29 cellular contexts compared by ENCODE assay signal in genomic region chr6:159838020-159838744, GRCh38. TPM values are rescaled to one million over a fixed set of nuclear protein-coding genes. Genes with fewer than 3 reads are reported as not detected.
"Had no signal": no experiment of that assay in that cellular context is flagged by ENCODE, and none has a peak within 500 bp of the region (broad histone marks: within the 10 kb centered on the region; RNA-seq: fewer than 3 reads in every experiment).

No MANE protein-coding gene starts in this region.

- DNase-seq: effector CD4-positive, alpha-beta T cell; heart left ventricle; hippocampal formation; kidney; left cardiac atrium; nucleus accumbens; ovary; sigmoid colon; stimulated activated CD4-positive, alpha-beta T cell treated with anti-CD3 and anti-CD28 coated beads, Interleukin-2, amount 100 ng/mL, for 24 hours; stimulated activated naive CD4-positive, alpha-beta T cell; stomach; substantia nigra; transverse colon had no signal

- H3K9ac ChIP-seq: neural progenitor cell had no signal

- ATAC-seq: heart left ventricle; natural killer cell treated with Interleukin-12 subunit alpha and Interleukin-12 subunit beta and Interleukin-15 and Interleukin-18, amount 100 ng/mL, for 72 hours had no signal

- H3K27me3 ChIP-seq: heart left ventricle, neural progenitor cell, ovary, right atrium auricular region, transverse colon had no signal

- H3K27ac ChIP-seq: neural progenitor cell, ovary, sigmoid colon, skin epidermis, stomach, transverse colon had no signal

- H3K9me3 ChIP-seq: heart left ventricle, ovary, right atrium auricular region, sigmoid colon, stomach, thoracic aorta, transverse colon had no signal

- H3K36me3 ChIP-seq: heart left ventricle, neural progenitor cell, ovary, right atrium auricular region, sigmoid colon, stomach, thoracic aorta, transverse colon had no signal

- H3K4me1 ChIP-seq: neural progenitor cell, sigmoid colon, stomach, transverse colon had no signal

- H3K4me2 ChIP-seq: neural progenitor cell had no signal

- H3K4me3 ChIP-seq: neural progenitor cell, ovary, right atrium auricular region, sigmoid colon, skin epidermis, stomach, thoracic aorta, transverse colon had no signal

RNA-seq across cellular contexts. Expression of gene PNLDC1, which starts 38.1 kb away (rescaled TPM):
- total RNA-seq: chondrocyte, dermis microvascular lymphatic vessel endothelial cell, frontal cortex, glomerular endothelial cell, kidney, myocyte, ureter had no signal
- polyA plus RNA-seq: mammary epithelial cell had no signal

RNA-seq across cellular contexts. Expression of gene MAS1, which starts 52.6 kb away (rescaled TPM):
- total RNA-seq: chondrocyte, dermis microvascular lymphatic vessel endothelial cell, glomerular endothelial cell, kidney, left cardiac atrium, mammary epithelial cell, mesothelial cell of epicardium, mucosa of gallbladder, right atrium auricular region, sigmoid colon, transverse colon, ureter had no signal
- polyA plus RNA-seq: esophagus, heart left ventricle, liver, mammary epithelial cell had no signal
